In genomic region chr4:498328-498919, GRCh38 we compare ENCODE assay signal across 8 cellular contexts. TPM values are rescaled to one million over a fixed set of nuclear protein-coding genes. Genes with fewer than 3 reads are reported as not detected.
DNase-seq lines count a peak whose midpoint lies in the region; ATAC-seq, FAIRE-seq and TF ChIP-seq lines count a peak whose summit lies in the region.

No MANE protein-coding gene starts in this region.

- H3K79me2 ChIP-seq in KMS-11 (ENCODE audit: insufficient read depth, low read depth): no peaks in the 10 kb centered on the region

- FAIRE-seq in bronchial epithelial cell (lab: Jason Lieb, UNC): no peak

- ATAC-seq in lower lobe of right lung (peak; percentile 29 to 31), upper lobe of right lung (no peak)

- H3K27me3 ChIP-seq in KMS-11 (ENCODE audit: insufficient read depth, low read depth) (no peaks in the 10 kb centered on the region), bronchial epithelial cell (ENCODE audit: control insufficient read depth, insufficient read depth, low read length) (no peaks in the 10 kb centered on the region), lower lobe of right lung (ENCODE audit: low read depth) (no peaks in the 10 kb centered on the region), upper lobe of right lung (no peaks in the 10 kb centered on the region)

- H3K27ac ChIP-seq in KMS-11 (peak overlapping the region; percentile 55), lower lobe of right lung (peak overlapping the region; percentile 97), upper lobe of right lung (peak overlapping the region; percentile 97)

- DNase-seq in activated CD4-positive, alpha-beta T cell treated with anti-CD3 and anti-CD28 coated beads, Interleukin-2, amount 50 U/mL, for 1 hour: peak; percentile 26
- no peak for DNase-seq in activated CD4-positive, alpha-beta T cell treated with anti-CD3 and anti-CD28 coated beads for 4 hours
- DNase-seq in bronchial epithelial cell (ENCODE audit: low read depth) (no peak), lower lobe of right lung (no peak), upper lobe of right lung (no peak), A172 (ENCODE audit: low spot score) (no peak)
- no peak for DNase-seq in effector CD8-positive, alpha-beta T cell (lab: John Stamatoyannopoulos, UW)

- peak overlapping the region; percentile 57; the same call in 1 of the 2 replicates for H2AFZ ChIP-seq in KMS-11 (ENCODE audit: low read depth)

- TF ChIP-seq CTCF in KMS-11 (conservative IDR thresholded peaks at IDR 0.05; ENCODE audit: low read depth, low read length) (no peak), bronchial epithelial cell (IDR thresholded peaks at IDR 0.05; ENCODE audit: insufficient read depth, low read length, severe bottlenecking) (no peak), lower lobe of right lung (IDR thresholded peaks at IDR 0.05) (no peak), upper lobe of right lung (IDR thresholded peaks at IDR 0.05) (no peak)

- peak overlapping the region; percentile 68; the same call in 1 of the 2 replicates for H3K9ac ChIP-seq in KMS-11

- H4K20me1 ChIP-seq in KMS-11 (ENCODE audit: insufficient read depth): no peaks in the 10 kb centered on the region

- no peak overlapping the region for H3K4me3 ChIP-seq in KMS-11 (IDR thresholded peaks at IDR 0.05; ENCODE audit: insufficient read depth, low read depth, low read length)
- peak overlapping the region; percentile 98 for H3K4me3 ChIP-seq in bronchial epithelial cell (ENCODE audit: low read depth, low read length)
- H3K4me3 ChIP-seq in lower lobe of right lung: peak overlapping the region; percentile 98
- peak overlapping the region; percentile 100 for H3K4me3 ChIP-seq in upper lobe of right lung

- intact Hi-C loops in lower lobe of right lung (cut with DNase I) (no loop called here), upper lobe of right lung (cut with DNase I) (no loop called here)

- H3K4me1 ChIP-seq in KMS-11 (ENCODE audit: low read depth, poor library complexity, severe bottlenecking): no peaks in the 10 kb centered on the region
- H3K4me1 ChIP-seq in lower lobe of right lung: peaks cover 20% of the 10 kb centered on the region
- peaks cover 13% of the 10 kb centered on the region for H3K4me1 ChIP-seq in upper lobe of right lung

- H3K4me2 ChIP-seq in KMS-11: no peak overlapping the region

- H3K36me3 ChIP-seq in KMS-11 (ENCODE audit: insufficient read depth) (no peaks in the 10 kb centered on the region), bronchial epithelial cell (ENCODE audit: control insufficient read depth, insufficient read depth, low read length) (peaks cover 21% of the 10 kb centered on the region), lower lobe of right lung (peaks cover 29% of the 10 kb centered on the region), upper lobe of right lung (peaks cover 28% of the 10 kb centered on the region)

- H3K9me3 ChIP-seq in lower lobe of right lung (peaks cover 11% of the 10 kb centered on the region), upper lobe of right lung (no peaks in the 10 kb centered on the region)

RNA-seq across cellular contexts. Expression of gene ZNF721, which starts 0.5 kb away (rescaled TPM):
- total RNA-seq in bronchial epithelial cell (9.7 and 15.0 TPM in 2 replicates), lower lobe of right lung (29.4 TPM), upper lobe of right lung (24.1 TPM)
- total RNA-seq in A172 (2014; rRNA removed; shearing (Covaris generic)): 11.9 and 18.5 TPM in 2 replicates

RNA-seq across cellular contexts. Expression of gene PIGG, which starts 0.6 kb away (rescaled TPM):
- total RNA-seq in bronchial epithelial cell (52.7 and 69.3 TPM in 2 replicates), lower lobe of right lung (53.4 TPM), upper lobe of right lung (59.9 TPM)
- total RNA-seq in A172 (2014; rRNA removed; shearing (Covaris generic)): 28.3 and 35.4 TPM in 2 replicates
